Comparison of ENCODE assay signal across 1 cellular context in the genomic region with DNA sequence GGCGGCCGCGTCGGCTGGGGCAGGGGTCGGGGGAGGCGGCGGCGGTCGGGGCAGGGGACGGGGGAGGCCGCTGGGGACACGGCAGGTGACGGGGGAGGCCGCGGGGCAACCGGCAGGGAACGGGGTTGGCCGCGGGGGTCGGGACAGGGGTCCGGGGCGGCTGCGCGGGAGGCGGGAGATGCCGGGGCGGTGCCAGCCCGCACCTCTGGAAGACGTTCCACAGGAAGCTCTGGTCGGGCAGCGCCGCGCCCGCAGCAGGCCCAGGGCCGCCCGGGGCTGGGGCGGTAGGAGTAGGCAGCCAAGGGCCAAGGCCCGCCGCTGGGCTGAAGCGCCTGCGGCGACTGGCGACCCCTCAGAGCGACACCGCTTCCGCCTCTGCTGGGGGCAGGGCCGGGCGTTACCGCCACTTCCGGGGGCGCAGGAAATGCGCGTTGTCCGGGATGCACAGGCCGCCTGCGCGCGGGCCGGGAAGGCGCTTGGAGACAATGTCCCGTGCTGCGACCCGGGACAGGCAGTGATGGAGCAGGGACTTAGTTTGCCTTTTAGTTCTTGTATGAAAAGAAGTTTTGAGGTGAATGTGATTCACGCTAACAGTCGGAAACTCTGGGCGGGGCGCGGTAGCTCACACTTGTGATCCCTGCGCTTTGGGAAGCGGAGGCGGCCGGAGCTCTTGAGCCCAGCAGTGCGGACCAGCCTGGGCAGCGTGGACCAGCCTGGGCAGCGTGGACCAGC.
TF ChIP-seq lines count a peak whose summit lies in the region.

No MANE protein-coding gene starts in this region.

TF ChIP-seq in HepG2, 621 proteins besides CTCF, POLR2A, EP300 and RAD21 (continued from another document and continues in another):
- TF ChIP-seq, protein P1, sequence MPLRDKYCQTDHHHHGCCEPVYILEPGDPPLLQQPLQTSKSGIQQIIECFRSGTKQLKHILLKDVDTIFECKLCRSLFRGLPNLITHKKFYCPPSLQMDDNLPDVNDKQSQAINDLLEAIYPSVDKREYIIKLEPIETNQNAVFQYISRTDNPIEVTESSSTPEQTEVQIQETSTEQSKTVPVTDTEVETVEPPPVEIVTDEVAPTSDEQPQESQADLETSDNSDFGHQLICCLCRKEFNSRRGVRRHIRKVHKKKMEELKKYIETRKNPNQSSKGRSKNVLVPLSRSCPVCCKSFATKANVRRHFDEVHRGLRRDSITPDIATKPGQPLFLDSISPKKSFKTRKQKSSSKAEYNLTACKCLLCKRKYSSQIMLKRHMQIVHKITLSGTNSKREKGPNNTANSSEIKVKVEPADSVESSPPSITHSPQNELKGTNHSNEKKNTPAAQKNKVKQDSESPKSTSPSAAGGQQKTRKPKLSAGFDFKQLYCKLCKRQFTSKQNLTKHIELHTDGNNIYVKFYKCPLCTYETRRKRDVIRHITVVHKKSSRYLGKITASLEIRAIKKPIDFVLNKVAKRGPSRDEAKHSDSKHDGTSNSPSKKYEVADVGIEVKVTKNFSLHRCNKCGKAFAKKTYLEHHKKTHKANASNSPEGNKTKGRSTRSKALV (CRISPR knock-in tag; IDR thresholded peaks at IDR 0.05): peak; percentile 93
- TF ChIP-seq ZNF256 (CRISPR knock-in tag; conservative IDR thresholded peaks at IDR 0.05): 0 out of 2 replicates have a peak, but pooled peaks have one; percentile 33
- TF ChIP-seq ZSCAN31 (CRISPR knock-in tag; IDR thresholded peaks at IDR 0.05; ENCODE audit: low read depth): peak; percentile 90; the same call in 1 of the 2 replicates
- TF ChIP-seq ARHGAP35 (CRISPR knock-in tag; IDR thresholded peaks at IDR 0.05; ENCODE audit: borderline replicate concordance): peak; percentile 79; the same call in 1 of the 2 replicates
- peak; percentile 31; the same call in 1 of the 2 replicates for TF ChIP-seq NFKB2 (CRISPR knock-in tag; IDR thresholded peaks at IDR 0.05; ENCODE audit: borderline replicate concordance)
- TF ChIP-seq ZBTB38 (CRISPR knock-in tag; IDR thresholded peaks at IDR 0.05): peak; percentile 68; the same call in 1 of the 2 replicates
- TF ChIP-seq, protein P2, sequence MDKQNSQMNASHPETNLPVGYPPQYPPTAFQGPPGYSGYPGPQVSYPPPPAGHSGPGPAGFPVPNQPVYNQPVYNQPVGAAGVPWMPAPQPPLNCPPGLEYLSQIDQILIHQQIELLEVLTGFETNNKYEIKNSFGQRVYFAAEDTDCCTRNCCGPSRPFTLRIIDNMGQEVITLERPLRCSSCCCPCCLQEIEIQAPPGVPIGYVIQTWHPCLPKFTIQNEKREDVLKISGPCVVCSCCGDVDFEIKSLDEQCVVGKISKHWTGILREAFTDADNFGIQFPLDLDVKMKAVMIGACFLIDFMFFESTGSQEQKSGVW (CRISPR knock-in tag; IDR thresholded peaks at IDR 0.05; ENCODE audit: borderline replicate concordance): no peak
- TF ChIP-seq BRD4 (CRISPR knock-in tag; IDR thresholded peaks at IDR 0.05): peak; percentile 68; the same call in 1 of the 2 replicates
- TF ChIP-seq KLF12 (CRISPR knock-in tag; IDR thresholded peaks at IDR 0.05; ENCODE audit: borderline replicate concordance): peak; percentile 91; the same call in 1 of the 2 replicates
- 0 out of 2 replicates have a peak, but pooled peaks have one; percentile 44 for TF ChIP-seq ZNF556 (CRISPR knock-in tag; IDR thresholded peaks at IDR 0.05; ENCODE audit: borderline replicate concordance)
- TF ChIP-seq MXD4 (CRISPR knock-in tag; IDR thresholded peaks at IDR 0.05): peak; percentile 57; the same call in 1 of the 2 replicates
- TF ChIP-seq ZNF567 (CRISPR knock-in tag; IDR thresholded peaks at IDR 0.05; ENCODE audit: borderline replicate concordance): no peak
- TF ChIP-seq POGZ (CRISPR knock-in tag; IDR thresholded peaks at IDR 0.05): peak; percentile 73
- 0 out of 2 replicates have a peak, but pooled peaks have one; percentile 62 for TF ChIP-seq MYNN (CRISPR knock-in tag; IDR thresholded peaks at IDR 0.05; ENCODE audit: low read depth)
- TF ChIP-seq ELF3 (CRISPR knock-in tag; IDR thresholded peaks at IDR 0.05): peak; percentile 94
- no peak for TF ChIP-seq ZNF878 (CRISPR knock-in tag; IDR thresholded peaks at IDR 0.05)
- TF ChIP-seq, protein P3, sequence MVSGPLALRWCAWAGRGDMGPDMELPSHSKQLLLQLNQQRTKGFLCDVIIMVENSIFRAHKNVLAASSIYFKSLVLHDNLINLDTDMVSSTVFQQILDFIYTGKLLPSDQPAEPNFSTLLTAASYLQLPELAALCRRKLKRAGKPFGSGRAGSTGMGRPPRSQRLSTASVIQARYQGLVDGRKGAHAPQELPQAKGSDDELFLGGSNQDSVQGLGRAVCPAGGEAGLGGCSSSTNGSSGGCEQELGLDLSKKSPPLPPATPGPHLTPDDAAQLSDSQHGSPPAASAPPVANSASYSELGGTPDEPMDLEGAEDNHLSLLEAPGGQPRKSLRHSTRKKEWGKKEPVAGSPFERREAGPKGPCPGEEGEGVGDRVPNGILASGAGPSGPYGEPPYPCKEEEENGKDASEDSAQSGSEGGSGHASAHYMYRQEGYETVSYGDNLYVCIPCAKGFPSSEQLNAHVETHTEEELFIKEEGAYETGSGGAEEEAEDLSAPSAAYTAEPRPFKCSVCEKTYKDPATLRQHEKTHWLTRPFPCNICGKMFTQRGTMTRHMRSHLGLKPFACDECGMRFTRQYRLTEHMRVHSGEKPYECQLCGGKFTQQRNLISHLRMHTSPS (CRISPR knock-in tag; IDR thresholded peaks at IDR 0.05; ENCODE audit: low read depth): peak; percentile 47; the same call in 1 of the 2 replicates
- 0 out of 2 replicates have a peak, but pooled peaks have one; percentile 28 for TF ChIP-seq JUN (CRISPR knock-in tag; IDR thresholded peaks at IDR 0.05)
- TF ChIP-seq, protein P4, sequence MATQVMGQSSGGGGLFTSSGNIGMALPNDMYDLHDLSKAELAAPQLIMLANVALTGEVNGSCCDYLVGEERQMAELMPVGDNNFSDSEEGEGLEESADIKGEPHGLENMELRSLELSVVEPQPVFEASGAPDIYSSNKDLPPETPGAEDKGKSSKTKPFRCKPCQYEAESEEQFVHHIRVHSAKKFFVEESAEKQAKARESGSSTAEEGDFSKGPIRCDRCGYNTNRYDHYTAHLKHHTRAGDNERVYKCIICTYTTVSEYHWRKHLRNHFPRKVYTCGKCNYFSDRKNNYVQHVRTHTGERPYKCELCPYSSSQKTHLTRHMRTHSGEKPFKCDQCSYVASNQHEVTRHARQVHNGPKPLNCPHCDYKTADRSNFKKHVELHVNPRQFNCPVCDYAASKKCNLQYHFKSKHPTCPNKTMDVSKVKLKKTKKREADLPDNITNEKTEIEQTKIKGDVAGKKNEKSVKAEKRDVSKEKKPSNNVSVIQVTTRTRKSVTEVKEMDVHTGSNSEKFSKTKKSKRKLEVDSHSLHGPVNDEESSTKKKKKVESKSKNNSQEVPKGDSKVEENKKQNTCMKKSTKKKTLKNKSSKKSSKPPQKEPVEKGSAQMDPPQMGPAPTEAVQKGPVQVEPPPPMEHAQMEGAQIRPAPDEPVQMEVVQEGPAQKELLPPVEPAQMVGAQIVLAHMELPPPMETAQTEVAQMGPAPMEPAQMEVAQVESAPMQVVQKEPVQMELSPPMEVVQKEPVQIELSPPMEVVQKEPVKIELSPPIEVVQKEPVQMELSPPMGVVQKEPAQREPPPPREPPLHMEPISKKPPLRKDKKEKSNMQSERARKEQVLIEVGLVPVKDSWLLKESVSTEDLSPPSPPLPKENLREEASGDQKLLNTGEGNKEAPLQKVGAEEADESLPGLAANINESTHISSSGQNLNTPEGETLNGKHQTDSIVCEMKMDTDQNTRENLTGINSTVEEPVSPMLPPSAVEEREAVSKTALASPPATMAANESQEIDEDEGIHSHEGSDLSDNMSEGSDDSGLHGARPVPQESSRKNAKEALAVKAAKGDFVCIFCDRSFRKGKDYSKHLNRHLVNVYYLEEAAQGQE (IDR thresholded peaks at IDR 0.05; ENCODE audit: borderline replicate concordance in 1 of 2, low read depth in 1 of 2, low read length in 2 of 2): no peak
- peak; percentile 55 for TF ChIP-seq KLF6 (CRISPR knock-in tag; IDR thresholded peaks at IDR 0.05)
- TF ChIP-seq, protein P5, sequence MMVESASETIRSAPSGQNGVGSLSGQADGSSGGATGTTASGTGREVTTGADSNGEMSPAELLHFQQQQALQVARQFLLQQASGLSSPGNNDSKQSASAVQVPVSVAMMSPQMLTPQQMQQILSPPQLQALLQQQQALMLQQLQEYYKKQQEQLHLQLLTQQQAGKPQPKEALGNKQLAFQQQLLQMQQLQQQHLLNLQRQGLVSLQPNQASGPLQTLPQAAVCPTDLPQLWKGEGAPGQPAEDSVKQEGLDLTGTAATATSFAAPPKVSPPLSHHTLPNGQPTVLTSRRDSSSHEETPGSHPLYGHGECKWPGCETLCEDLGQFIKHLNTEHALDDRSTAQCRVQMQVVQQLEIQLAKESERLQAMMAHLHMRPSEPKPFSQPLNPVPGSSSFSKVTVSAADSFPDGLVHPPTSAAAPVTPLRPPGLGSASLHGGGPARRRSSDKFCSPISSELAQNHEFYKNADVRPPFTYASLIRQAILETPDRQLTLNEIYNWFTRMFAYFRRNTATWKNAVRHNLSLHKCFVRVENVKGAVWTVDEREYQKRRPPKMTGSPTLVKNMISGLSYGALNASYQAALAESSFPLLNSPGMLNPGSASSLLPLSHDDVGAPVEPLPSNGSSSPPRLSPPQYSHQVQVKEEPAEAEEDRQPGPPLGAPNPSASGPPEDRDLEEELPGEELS (CRISPR knock-in tag; IDR thresholded peaks at IDR 0.05): peak; percentile 38; the same call in 1 of the 2 replicates
- TF ChIP-seq, protein P6, sequence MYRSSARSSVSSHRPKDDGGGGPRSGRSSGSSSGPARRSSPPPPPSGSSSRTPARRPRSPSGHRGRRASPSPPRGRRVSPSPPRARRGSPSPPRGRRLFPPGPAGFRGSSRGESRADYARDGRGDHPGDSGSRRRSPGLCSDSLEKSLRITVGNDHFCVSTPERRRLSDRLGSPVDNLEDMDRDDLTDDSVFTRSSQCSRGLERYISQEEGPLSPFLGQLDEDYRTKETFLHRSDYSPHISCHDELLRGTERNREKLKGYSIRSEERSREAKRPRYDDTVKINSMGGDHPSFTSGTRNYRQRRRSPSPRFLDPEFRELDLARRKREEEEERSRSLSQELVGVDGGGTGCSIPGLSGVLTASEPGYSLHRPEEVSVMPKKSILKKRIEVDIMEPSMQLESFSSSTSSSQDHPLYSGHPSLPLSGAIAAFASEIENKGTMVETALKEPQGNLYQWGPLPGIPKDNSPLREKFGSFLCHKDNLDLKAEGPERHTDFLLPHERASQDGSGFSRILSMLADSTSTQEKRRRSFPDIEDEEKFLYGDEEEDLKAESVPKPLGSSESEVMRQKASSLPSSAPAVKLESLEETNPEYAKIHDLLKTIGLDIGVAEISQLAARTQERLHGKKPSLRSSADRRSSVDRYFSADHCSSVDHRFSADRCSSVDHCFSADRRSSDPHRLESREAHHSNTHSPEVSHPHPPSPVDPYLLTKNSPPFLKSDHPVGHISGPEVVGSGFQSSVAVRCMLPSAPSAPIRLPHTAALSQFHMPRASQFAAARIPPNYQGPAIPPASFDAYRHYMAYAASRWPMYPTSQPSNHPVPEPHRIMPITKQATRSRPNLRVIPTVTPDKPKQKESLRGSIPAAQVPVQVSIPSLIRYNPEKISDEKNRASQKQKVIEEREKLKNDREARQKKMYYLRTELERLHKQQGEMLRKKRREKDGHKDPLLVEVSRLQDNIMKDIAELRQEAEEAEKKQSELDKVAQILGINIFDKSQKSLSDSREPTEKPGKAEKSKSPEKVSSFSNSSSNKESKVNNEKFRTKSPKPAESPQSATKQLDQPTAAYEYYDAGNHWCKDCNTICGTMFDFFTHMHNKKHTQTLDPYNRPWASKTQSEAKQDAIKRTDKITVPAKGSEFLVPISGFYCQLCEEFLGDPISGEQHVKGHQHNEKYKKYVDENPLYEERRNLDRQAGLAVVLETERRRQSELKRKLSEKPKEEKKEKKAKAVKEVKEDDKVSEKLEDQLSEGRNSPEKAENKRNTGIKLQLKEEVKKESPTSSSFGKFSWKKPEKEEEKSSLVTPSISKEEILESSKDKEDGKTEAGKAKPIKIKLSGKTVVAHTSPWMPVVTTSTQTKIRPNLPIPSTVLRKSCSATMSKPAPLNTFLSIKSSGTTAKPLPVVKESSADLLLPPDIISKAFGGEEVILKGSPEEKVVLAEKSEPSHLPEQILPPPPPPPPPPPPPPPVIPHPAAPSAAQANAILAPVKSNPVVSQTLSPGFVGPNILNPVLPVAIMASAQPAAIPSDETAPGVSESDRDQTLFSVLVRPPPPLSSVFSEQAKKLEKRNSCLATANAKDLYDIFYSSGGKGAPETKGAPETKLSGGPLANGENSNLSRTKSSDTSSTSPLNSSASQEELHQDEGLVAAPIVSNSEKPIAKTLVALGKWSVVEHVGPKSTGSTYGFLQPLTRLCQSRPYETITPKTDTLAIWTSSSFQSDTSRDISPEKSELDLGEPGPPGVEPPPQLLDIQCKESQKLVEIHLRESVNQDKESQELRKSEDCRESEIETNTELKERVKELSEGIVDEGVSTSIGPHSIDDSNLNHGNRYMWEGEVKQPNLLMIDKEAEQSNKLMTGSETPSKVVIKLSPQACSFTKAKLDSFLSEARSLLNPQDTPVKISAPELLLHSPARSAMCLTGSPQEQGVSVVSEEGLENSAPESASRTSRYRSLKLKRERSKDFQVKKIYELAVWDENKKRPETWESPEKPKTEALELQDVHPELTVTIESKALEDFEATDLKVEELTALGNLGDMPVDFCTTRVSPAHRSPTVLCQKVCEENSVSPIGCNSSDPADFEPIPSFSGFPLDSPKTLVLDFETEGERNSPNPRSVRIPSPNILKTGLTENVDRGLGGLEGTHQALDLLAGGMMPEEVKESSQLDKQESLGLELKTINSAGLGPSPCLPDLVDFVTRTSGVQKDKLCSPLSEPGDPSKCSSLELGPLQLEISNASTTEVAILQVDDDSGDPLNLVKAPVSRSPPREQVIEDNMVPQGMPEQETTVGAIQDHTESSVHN (CRISPR knock-in tag; IDR thresholded peaks at IDR 0.05): no peak
- peak; percentile 57; the same call in 1 of the 2 replicates for TF ChIP-seq ZNF143 (CRISPR knock-in tag; IDR thresholded peaks at IDR 0.05)
- peak; percentile 96 for TF ChIP-seq ZFX (CRISPR knock-in tag; IDR thresholded peaks at IDR 0.05; ENCODE audit: low read depth)
- no peak for TF ChIP-seq MATR3 (CRISPR knock-in tag; IDR thresholded peaks at IDR 0.05)
- no peak for TF ChIP-seq HOXD1 (CRISPR knock-in tag; IDR thresholded peaks at IDR 0.05)
- TF ChIP-seq ZNF205 (CRISPR knock-in tag; IDR thresholded peaks at IDR 0.05): no peak
- peak; percentile 90 for TF ChIP-seq KMT2A (CRISPR knock-in tag; IDR thresholded peaks at IDR 0.05)
- no peak for TF ChIP-seq GLI4 (CRISPR knock-in tag; IDR thresholded peaks at IDR 0.05; ENCODE audit: borderline replicate concordance)
- no peak; the same call in 1 of the 2 replicates for TF ChIP-seq SOX13 (IDR thresholded peaks at IDR 0.05)
- TF ChIP-seq SOX13 (CRISPR knock-in tag; conservative IDR thresholded peaks at IDR 0.05 in 1 of 2, IDR thresholded peaks at IDR 0.05 in 1 of 2): peak in 1 of 2 experiments; percentile 39; a peak in 1 of 4 replicates
